In genomic region chr16:88766975-88767374, GRCh38 we compare ENCODE assay signal across 13 cellular contexts. TPM values are rescaled to one million over a fixed set of nuclear protein-coding genes. Genes with fewer than 3 reads are reported as not detected.
DNase-seq lines count a peak whose midpoint lies in the region; ATAC-seq and TF ChIP-seq lines count a peak whose summit lies in the region.
"Had no signal": no experiment of that assay in that cellular context is flagged by ENCODE, and none has a peak within 500 bp of the region (broad histone marks: within the 10 kb centered on the region; RNA-seq: fewer than 3 reads in every experiment).

No MANE protein-coding gene starts in this region.

- peak overlapping the region; percentile 61 for H3K27ac Mint-ChIP-seq in activated CD4-positive, alpha-beta T cell treated with anti-CD3 and anti-CD28 coated beads, Interleukin-2, amount 10 ng/mL, durations not matched to agents 24 days and 14 days

- no peaks in the 10 kb centered on the region for H3K9me3 ChIP-seq in fibroblast of lung (ENCODE audit: control insufficient read depth, insufficient read depth, low read depth, low read length)
- no peaks in the 10 kb centered on the region for H3K9me3 ChIP-seq in stomach
- H3K9me3 ChIP-seq: MG63, thoracic aorta had no signal

- H3K27me3 ChIP-seq in fibroblast of lung (ENCODE audit: control insufficient read depth, insufficient read depth, low read length) (no peaks in the 10 kb centered on the region), stomach (no peaks in the 10 kb centered on the region)
- H3K27me3 ChIP-seq: MG63 had no signal

- WGBS in stomach, 5 donors, result 77 to 87% (median 85%) methylated on average over 11 of the region's 11 CpGs

- H3K4me2 ChIP-seq in fibroblast of lung (ENCODE audit: extremely low read depth, insufficient read depth, low read length), result no peak overlapping the region

- POLR2A ChIA-PET in RWPE1 (lab: Yijun Ruan, JAX; ENCODE audit: low non-redundant PET), result no interaction called here

- TF ChIP-seq CTCF in RWPE1 (conservative IDR thresholded peaks at IDR 0.05; ENCODE audit: low read depth) (no peak), fibroblast of lung (conservative IDR thresholded peaks at IDR 0.05 in 1 of 2, IDR thresholded peaks at IDR 0.05 in 1 of 2; ENCODE audit: low read depth in 1 of 2, low read length in 2 of 2) (no peak), stomach (IDR thresholded peaks at IDR 0.05) (no peak)

- no peaks in the 10 kb centered on the region for H3K27me3 Mint-ChIP-seq in activated CD4-positive, alpha-beta T cell treated with anti-CD3 and anti-CD28 coated beads, Interleukin-2, amount 10 ng/mL, durations not matched to agents 24 days and 14 days

- no peak overlapping the region for H3K4me3 Mint-ChIP-seq in activated CD4-positive, alpha-beta T cell treated with anti-CD3 and anti-CD28 coated beads, Interleukin-2, amount 10 ng/mL, durations not matched to agents 24 days and 14 days

- peak overlapping the region; percentile 7 for H3K9ac ChIP-seq in fibroblast of lung (ENCODE audit: insufficient read depth, low read length)

- H3K4me1 ChIP-seq in fibroblast of lung (ENCODE audit: control insufficient read depth, extremely low read depth, insufficient read depth, low read length), result peaks cover 35% of the 10 kb centered on the region
- H3K4me1 ChIP-seq in stomach, result peaks cover 75 to 99% (median 91%) of the 10 kb centered on the region in 4 donors

- H3K36me3 ChIP-seq in fibroblast of lung (ENCODE audit: control insufficient read depth, insufficient read depth, low read length), result peaks cover 3% of the 10 kb centered on the region
- H3K36me3 ChIP-seq in stomach, result peaks cover 0 to 22% (median 2%) of the 10 kb centered on the region in 4 donors
- H3K36me3 ChIP-seq: thoracic aorta had no signal

- ATAC-seq in GM19452 (IDR thresholded peaks at IDR 0.05; ENCODE audit: unreplicated experiment), result no peak

- H4K20me1 ChIP-seq in fibroblast of lung (ENCODE audit: control insufficient read depth, extremely low read depth, insufficient read depth, low read length), result no peaks in the 10 kb centered on the region

- peaks cover 10% of the 10 kb centered on the region for H3K4me1 Mint-ChIP-seq in activated CD4-positive, alpha-beta T cell treated with anti-CD3 and anti-CD28 coated beads, Interleukin-2, amount 10 ng/mL, durations not matched to agents 24 days and 14 days

- peaks cover 6% of the 10 kb centered on the region for H3K36me3 Mint-ChIP-seq in activated CD4-positive, alpha-beta T cell treated with anti-CD3 and anti-CD28 coated beads, Interleukin-2, amount 10 ng/mL, durations not matched to agents 24 days and 14 days (ENCODE audit: low read depth)

- H3K27ac ChIP-seq in RWPE1, result peak overlapping the region; percentile 99
- H3K27ac ChIP-seq in fibroblast of lung (ENCODE audit: insufficient read depth, low read length), result no peak overlapping the region
- H3K27ac ChIP-seq in stomach, result peak overlapping the region in 4 of 5 donors; percentile 67 to 96 (median 76)
- H3K27ac ChIP-seq: thoracic aorta had no signal

- TF ChIP-seq EP300 in stomach (IDR thresholded peaks at IDR 0.05), result no peak

- H3K9me3 Mint-ChIP-seq in activated CD4-positive, alpha-beta T cell treated with anti-CD3 and anti-CD28 coated beads, Interleukin-2, amount 10 ng/mL, durations not matched to agents 24 days and 14 days, result no peaks in the 10 kb centered on the region

- H2AFZ ChIP-seq in fibroblast of lung (ENCODE audit: low read length), result no peak overlapping the region

- CTCF ChIA-PET in RWPE1 (lab: Yijun Ruan, JAX), result interaction anchor here (0.6 to 1.5 kb wide), 2 partner anchors 29 to 45 kb away, joined by 3 to 4 read pairs; no protein-coding TSS in a partner anchor

- DNase-seq in activated CD4-positive, alpha-beta T cell treated with anti-CD3 and anti-CD28 coated beads, Interleukin-2, amount 10 ng/mL, durations not matched to agents 24 days and 14 days, result no peak
- no peak for DNase-seq in activated CD4-positive, alpha-beta T cell treated with anti-CD3 and anti-CD28 coated beads, Interleukin-2, amount 50 U/mL, for 1 hour
- DNase-seq in RWPE1 (ENCODE audit: low spot score) (no peak), fibroblast of lung (ENCODE audit: low read depth in 2 of 2) (no peak), stomach (no peak), ureter (ENCODE audit: low spot score) (no peak), occipital lobe (lab: John Stamatoyannopoulos, UW) (no peak)
- DNase-seq: activated naive CD4-positive, alpha-beta T cell; MG63; NCI-H2029 treated with DMSO at 0.1 percent for 48 hours; NCI-H748 treated with DMSO at 0.1 percent for 48 hours had no signal

- no peak for TF ChIP-seq POLR2A in stomach (IDR thresholded peaks at IDR 0.05)

- intact Hi-C loops in activated CD4-positive, alpha-beta T cell treated with anti-CD3 and anti-CD28 coated beads, Interleukin-2, amount 10 ng/mL, durations not matched to agents 24 days and 14 days (cut with micrococcal nuclease), result no loop called here
- intact Hi-C loops in stomach (cut with DNase I; ENCODE audit: low total_unique reads), result no loop called here

- H3K4me3 ChIP-seq in fibroblast of lung (replicated peaks in 1 of 4; ENCODE audit: control extremely low read depth in 1 of 4, insufficient read depth in 1 of 4, low read depth in 3 of 4, low read length in 4 of 4) (no peak overlapping the region), stomach (no peak overlapping the region)
- H3K4me3 ChIP-seq: MG63, thoracic aorta had no signal

- peaks cover 94% of the 10 kb centered on the region for H3K79me2 ChIP-seq in fibroblast of lung (ENCODE audit: control insufficient read depth, insufficient read depth, low read length)

RNA-seq across cellular contexts. Expression of gene PIEZO1, which starts 18.0 kb away (rescaled TPM):
- 219 and 226 TPM in 2 replicates for total RNA-seq in activated CD4-positive, alpha-beta T cell treated with anti-CD3 and anti-CD28 coated beads, Interleukin-2, amount 10 ng/mL, durations not matched to agents 24 days and 14 days
- total RNA-seq in fibroblast of lung (135 and 313 TPM in 2 replicates), stomach (100 to 1,000 TPM in 4 of 5 donors, 10 to 100 TPM in 1; 81.7 to 171 (median 128) TPM), ureter (144 TPM), occipital lobe (4.8 TPM)
- polyA plus RNA-seq in fibroblast of lung (94.5 and 126 TPM in 2 replicates), stomach (100 to 1,000 TPM in 1 of 3 donors, 10 to 100 TPM in 2; 43.7 to 153 (median 49.1) TPM)
- polyA plus RNA-seq in fibroblast of lung (2012), result 184 and 260 TPM in 2 replicates
- polyA minus RNA-seq in fibroblast of lung (ENCODE audit: low replicate concordance), result 1,099 and 1,312 TPM in 2 replicates

RNA-seq across cellular contexts. Expression of gene CDT1, which starts 36.6 kb away (rescaled TPM):
- 93.2 and 98.3 TPM in 2 replicates for total RNA-seq in activated CD4-positive, alpha-beta T cell treated with anti-CD3 and anti-CD28 coated beads, Interleukin-2, amount 10 ng/mL, durations not matched to agents 24 days and 14 days
- total RNA-seq in fibroblast of lung (0.77 and 3.6 TPM in 2 replicates), stomach (100 to 1,000 TPM in 1 of 5 donors, 10 to 100 TPM in 1, 1 to 10 TPM in 3; 1.5 to 147 (median 8.7) TPM), ureter (2.1 TPM), occipital lobe (1.6 TPM)
- polyA plus RNA-seq in fibroblast of lung (1.3 and 4.5 TPM in 2 replicates), stomach (1 to 10 TPM; 3.2 to 5.2 (median 4.1) TPM)
- 4.2 and 19.0 TPM in 2 replicates for polyA plus RNA-seq in fibroblast of lung (2012)
- polyA minus RNA-seq in fibroblast of lung (ENCODE audit: low replicate concordance), result 4.7 and 23.7 TPM in 2 replicates

RNA-seq across cellular contexts. Expression of gene APRT, which starts 44.8 kb away (rescaled TPM):
- total RNA-seq in activated CD4-positive, alpha-beta T cell treated with anti-CD3 and anti-CD28 coated beads, Interleukin-2, amount 10 ng/mL, durations not matched to agents 24 days and 14 days, result 312 and 314 TPM in 2 replicates
- 50.3 and 95.6 TPM in 2 replicates for total RNA-seq in fibroblast of lung
- 39.2 and 57.6 TPM in 2 replicates for polyA plus RNA-seq in fibroblast of lung
- 155 and 232 TPM in 2 replicates for polyA plus RNA-seq in fibroblast of lung (2012)
- 62.8 and 64.3 TPM in 2 replicates for polyA minus RNA-seq in fibroblast of lung (ENCODE audit: low replicate concordance)
- 100 to 1,000 TPM in 2 of 5 donors, 10 to 100 TPM in 3; 18.1 to 340 (median 85.3) TPM for total RNA-seq in stomach
- 100 to 1,000 TPM; 224 to 250 (median 241) TPM for polyA plus RNA-seq in stomach
- total RNA-seq in ureter, result 152 TPM
- total RNA-seq in occipital lobe, result 12.0 TPM

Comparison
In these comparisons a context has a peak if more than half of its experiments do, and no peak if none do; other contexts are left out.
1. RNA of gene PIEZO1, which starts 18.0 kb away (total RNA-seq): 135 to 313 TPM in fibroblast of lung, 219 to 226 TPM in activated CD4-positive, alpha-beta T cell treated with anti-CD3 and anti-CD28 coated beads, Interleukin-2, amount 10 ng/mL, durations not matched to agents 24 days and 14 days, 144 TPM in ureter (single experiment) and 81.7 to 171 TPM in stomach; 4.8 TPM in occipital lobe (single experiment); every median in the first group is over 10 times any median in the second.